Comparison of ENCODE assay signal across 8 cellular contexts in the genomic region with DNA sequence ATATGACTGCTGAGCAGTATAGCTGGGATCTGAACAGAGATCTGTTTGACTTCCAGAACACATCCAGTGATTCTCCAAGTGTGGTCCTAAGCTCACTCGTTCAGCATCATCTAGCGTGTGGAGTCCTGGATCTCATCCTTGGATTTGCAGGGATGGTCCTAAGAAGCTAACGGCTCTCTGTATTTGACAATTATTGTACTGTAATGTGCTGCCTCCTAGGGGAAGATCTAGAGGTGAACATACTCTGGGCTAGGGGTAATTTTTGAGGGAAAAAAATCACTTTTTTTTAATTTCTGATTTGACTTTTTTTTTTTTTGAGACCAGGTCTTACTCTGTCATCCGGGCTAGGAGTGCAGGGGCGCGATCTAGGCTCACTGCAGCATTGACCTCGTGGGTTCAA. TPM values are rescaled to one million over a fixed set of nuclear protein-coding genes. Genes with fewer than 3 reads are reported as not detected.
DNase-seq lines count a peak whose midpoint lies in the region; ATAC-seq and TF ChIP-seq lines count a peak whose summit lies in the region.

No MANE protein-coding gene starts in this region.

- H3F3A ChIP-seq in OCI-LY1 (ENCODE audit: insufficient read depth, low read length) = no peaks in the 10 kb centered on the region

- H3K27me3 Mint-ChIP-seq in chondrocyte (ENCODE audit: low read depth) = no peaks in the 10 kb centered on the region

- peaks cover 33% of the 10 kb centered on the region for H3K4me1 Mint-ChIP-seq in chondrocyte (ENCODE audit: low read depth)

- peaks cover 2% of the 10 kb centered on the region for H3K36me3 Mint-ChIP-seq in chondrocyte (ENCODE audit: low read depth)

- no peaks in the 10 kb centered on the region for H3K9me2 ChIP-seq in OCI-LY1 (ENCODE audit: low read depth, low read length)

- no peak overlapping the region for H3K4me3 ChIP-seq in AG10803 (ENCODE audit: low read length)
- no peak overlapping the region for H3K4me3 ChIP-seq in OCI-LY1 (ENCODE audit: low read depth, low read length, poor library complexity, severe bottlenecking)

- peak overlapping the region; percentile 87 for H3K4me3 Mint-ChIP-seq in chondrocyte (ENCODE audit: unreplicated experiment)

- no peaks in the 10 kb centered on the region for H3K27me3 ChIP-seq in OCI-LY1 (ENCODE audit: insufficient read depth, low read length)

- no peak overlapping the region for H2AFZ ChIP-seq in OCI-LY1 (ENCODE audit: low read length)

- TF ChIP-seq CTCF in AG10803 (conservative IDR thresholded peaks at IDR 0.05; ENCODE audit: low read length) (peak; percentile 65), GM10266 (IDR thresholded peaks at IDR 0.05; ENCODE audit: control insufficient read depth, insufficient read depth, low read depth, missing control alignments) (peak; percentile 40), OCI-LY1 (IDR thresholded peaks at IDR 0.05; ENCODE audit: low read length) (peak; percentile 72), chondrocyte (IDR thresholded peaks at IDR 0.05) (peak; percentile 88)

- H3K36me3 ChIP-seq in OCI-LY1 (ENCODE audit: insufficient read depth, low read length) = no peaks in the 10 kb centered on the region

- H3K9ac ChIP-seq in OCI-LY1 (ENCODE audit: low read length) = no peak overlapping the region; the same call in 1 of the 2 replicates

- no peaks in the 10 kb centered on the region for H3K79me2 ChIP-seq in OCI-LY1 (ENCODE audit: insufficient read depth, low read length)

- H4K20me1 ChIP-seq in OCI-LY1 (ENCODE audit: insufficient read depth, low read length) = no peaks in the 10 kb centered on the region

- peak overlapping the region; percentile 29 for H3K27ac ChIP-seq in OCI-LY1 (ENCODE audit: low read depth, low read length, poor library complexity, severe bottlenecking)

- ATAC-seq in HG03520 (IDR thresholded peaks at IDR 0.05; ENCODE audit: unreplicated experiment) = no peak
- ATAC-seq in HG02763 (IDR thresholded peaks at IDR 0.05; ENCODE audit: unreplicated experiment) = no peak
- ATAC-seq in HG03378 (IDR thresholded peaks at IDR 0.05; ENCODE audit: unreplicated experiment) = no peak

- H3K27ac Mint-ChIP-seq in chondrocyte (ENCODE audit: unreplicated experiment) = peak overlapping the region; percentile 71

- H3K4me2 ChIP-seq in OCI-LY1 (ENCODE audit: low read length) = peak overlapping the region; percentile 74

- H3K4me1 ChIP-seq in OCI-LY1 (ENCODE audit: insufficient read depth, low read length, severe bottlenecking) = peaks cover 24% of the 10 kb centered on the region

- DNase-seq in AG10803 (ENCODE audit: low read depth) = peak; percentile 57
- DNase-seq in GM10266 (ENCODE audit: extremely low spot score) = no peak
- no peak for DNase-seq in chondrocyte (ENCODE audit: low spot score)
- DNase-seq in myocyte (ENCODE audit: low read depth) = peak; percentile 67

- H3K9me3 ChIP-seq in OCI-LY1 (ENCODE audit: low read length) = no peaks in the 10 kb centered on the region

- H3K9me3 Mint-ChIP-seq in chondrocyte (ENCODE audit: low read depth) = no peaks in the 10 kb centered on the region

RNA-seq across cellular contexts. Expression of a gene that starts 1.5 kb away (rescaled TPM):
- total RNA-seq in chondrocyte = 46.8 to 63.2 TPM (median 48.1 TPM) in 3 replicates
- 14.2 and 16.9 TPM in 2 replicates for total RNA-seq in myocyte
- 10.9 TPM for polyA plus RNA-seq in myocyte (2012)

RNA-seq across cellular contexts. Expression of a gene that starts 17.4 kb away (rescaled TPM):
- total RNA-seq in chondrocyte (0.07 to 0.12 TPM (median 0.08 TPM) in 3 replicates), myocyte (0.35 and 0.47 TPM in 2 replicates)
- polyA plus RNA-seq in myocyte (2012) = 0.67 TPM

RNA-seq across cellular contexts. Expression of a gene that starts 38.4 kb away (rescaled TPM):
- total RNA-seq in chondrocyte (5.3 to 7.4 TPM (median 5.7 TPM) in 3 replicates), myocyte (5.0 and 6.7 TPM in 2 replicates)
- polyA plus RNA-seq in myocyte (2012) = 8.5 TPM

RNA-seq across cellular contexts. Expression of a gene that starts 38.5 kb away (rescaled TPM):
- total RNA-seq in chondrocyte (40.7 to 57.9 TPM (median 44.2 TPM) in 3 replicates), myocyte (43.3 and 48.1 TPM in 2 replicates)
- 41.9 TPM for polyA plus RNA-seq in myocyte (2012)

Comparison
In these comparisons a context has a peak if more than half of its experiments do, and no peak if none do; other contexts are left out.
1. DNase-seq: peak in AG10803 (single experiment) and myocyte (single experiment); none in GM10266 (single experiment) and chondrocyte (single experiment).
2. Peak in every context shown above with its lines, with median percentiles within 50 percentile points of each other: CTCF ChIP-seq.